1 cellular context compared by ENCODE assay signal in genomic region chr10:91171485-91171884, GRCh38.
TF ChIP-seq lines count a peak whose summit lies in the region.

No MANE protein-coding gene starts in this region.

TF ChIP-seq in HepG2, 621 proteins besides CTCF, POLR2A, EP300 and RAD21:
- TF ChIP-seq CCAR2 (optimal IDR thresholded peaks at IDR 0.05; ENCODE audit: low read depth, low read length) (no peak), NR0B2 (CRISPR knock-in tag; IDR thresholded peaks at IDR 0.05) (no peak), ZNF550 (CRISPR knock-in tag; IDR thresholded peaks at IDR 0.05; ENCODE audit: borderline replicate concordance) (no peak), SP4 (CRISPR knock-in tag; IDR thresholded peaks at IDR 0.05) (no peak), MAFK (conservative IDR thresholded peaks at IDR 0.05 in 1 of 2, IDR thresholded peaks at IDR 0.05 in 1 of 2; ENCODE audit: low read length in 2 of 2) (0 out of 4 replicates have a peak, but pooled peaks of 1 of the 2 experiments have one; percentile 18)
TF ChIP-seq in HepG2: peak in this region for 1.
